Comparison of ENCODE assay signal across 12 cellular contexts in genomic region chr3:46495901-46496456, GRCh38.
DNase-seq lines count a peak whose midpoint lies in the region; ATAC-seq and TF ChIP-seq lines count a peak whose summit lies in the region.
"Had no signal": no experiment of that assay in that cellular context is flagged by ENCODE, and none has a peak within 500 bp of the region (broad histone marks: within the 10 kb centered on the region; RNA-seq: fewer than 3 reads in every experiment).

No MANE protein-coding gene starts in this region.

- H3K9me3 ChIP-seq in HUES48 (ENCODE audit: control insufficient read depth, insufficient read depth, low read length): peaks cover 6% of the 10 kb centered on the region
- H3K9me3 ChIP-seq: esophagus squamous epithelium, Peyer's patch had no signal

- ATAC-seq in GM18498 (IDR thresholded peaks at IDR 0.05; ENCODE audit: unreplicated experiment) (no peak), HG03342 (IDR thresholded peaks at IDR 0.05; ENCODE audit: unreplicated experiment) (no peak)
- ATAC-seq: activated CD8-positive, alpha-beta T cell treated with anti-CD3 and anti-CD28 coated beads, Interleukin-2, amount 10 ng/mL, durations not matched to agents 7 days and 5 days; stimulated activated naive CD8-positive, alpha-beta T cell treated with anti-CD3 and anti-CD28 coated beads, Interleukin-15, Interleukin-2, amounts not matched to agents 100 U/mL and 50 U/mL, for 24 hours had no signal

- peak; percentile 43 for DNase-seq in AG09319 (ENCODE audit: extremely low read depth, low read depth)
- peak; percentile 56 for DNase-seq in amniotic stem cell (lab: John Stamatoyannopoulos, UW)
- peak; percentile 90 for DNase-seq in islet precursor cell
- DNase-seq in NCI-H748 (lab: John Stamatoyannopoulos, UW; ENCODE audit: unreplicated experiment): no peak
- no peak for DNase-seq in DMS153 (lab: John Stamatoyannopoulos, UW)
- DNase-seq: esophagus squamous epithelium had no signal

- no peaks in the 10 kb centered on the region for H3K36me3 ChIP-seq in HUES48 (ENCODE audit: control insufficient read depth, insufficient read depth, low read length)
- H3K36me3 ChIP-seq: esophagus squamous epithelium, Peyer's patch had no signal

- H3K9ac ChIP-seq in HUES48 (ENCODE audit: low read depth, low read length): no peak overlapping the region

- no peak overlapping the region for H3K4me3 ChIP-seq in HUES48 (ENCODE audit: low read depth, low read length)
- H3K4me3 ChIP-seq: esophagus squamous epithelium, Peyer's patch had no signal

- no peak for TF ChIP-seq CTCF in AG09319 (IDR thresholded peaks at IDR 0.05; ENCODE audit: low read depth, low read length)

- no peaks in the 10 kb centered on the region for H3K27me3 ChIP-seq in HUES48 (ENCODE audit: control insufficient read depth, insufficient read depth, low read length)
- H3K27me3 ChIP-seq: Peyer's patch had no signal

- peaks cover 14% of the 10 kb centered on the region for H3K4me1 ChIP-seq in HUES48 (ENCODE audit: control insufficient read depth, insufficient read depth, low read length)
- H3K4me1 ChIP-seq: esophagus squamous epithelium, Peyer's patch had no signal

- peak overlapping the region; percentile 76 for H3K27ac ChIP-seq in HUES48 (ENCODE audit: low read depth, low read length)
- H3K27ac ChIP-seq: esophagus squamous epithelium, Peyer's patch had no signal

Comparison
In these comparisons a context has a peak if more than half of its experiments do, and no peak if none do; other contexts are left out.
1. DNase-seq: peak in AG09319 (single experiment), amniotic stem cell (single experiment) and islet precursor cell (single experiment); none in NCI-H748 (single experiment) and DMS153 (single experiment).